In the genomic region with DNA sequence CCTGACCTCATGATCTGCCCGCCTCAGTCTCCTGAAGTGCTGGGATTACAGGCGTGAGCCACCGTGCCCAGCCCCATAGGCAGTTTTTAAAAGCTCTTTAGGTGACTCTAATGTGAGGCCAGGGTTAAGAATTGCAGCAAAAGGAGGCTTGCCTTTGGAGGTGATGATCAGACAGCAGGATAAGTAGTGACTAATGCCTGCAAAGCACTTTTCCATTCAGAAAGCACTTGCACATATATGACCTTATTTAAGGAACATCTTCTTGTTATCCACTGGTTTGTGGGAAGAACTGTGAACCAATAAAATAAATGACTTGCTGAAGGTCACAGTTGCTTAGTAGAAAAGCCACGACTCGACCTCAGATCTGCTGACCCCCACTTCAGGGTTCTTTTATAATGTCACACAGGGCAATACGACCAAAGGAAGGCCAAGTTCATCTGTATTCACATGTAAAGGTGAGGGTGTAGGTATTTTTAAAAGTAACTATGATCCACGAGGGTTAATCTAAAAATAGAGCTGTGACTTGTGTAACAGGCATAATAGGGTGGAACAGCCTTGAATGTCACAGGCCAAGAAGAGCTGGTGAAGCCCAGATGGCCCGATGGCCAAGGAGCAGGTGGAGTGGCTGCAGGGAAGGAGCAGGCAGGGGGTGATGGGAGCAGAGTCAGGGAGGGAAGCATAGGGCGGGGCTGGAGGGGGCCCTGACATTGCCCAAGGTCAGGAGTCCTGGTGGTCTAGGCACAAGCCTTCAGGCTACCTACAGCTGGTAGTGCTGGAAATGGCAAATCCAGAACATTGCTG, we compare ENCODE assay signal across 1 cellular context.
TF ChIP-seq lines count a peak whose summit lies in the region.

No MANE protein-coding gene starts in this region.

TF ChIP-seq in HepG2, 621 proteins besides CTCF, POLR2A, EP300 and RAD21:
- peak; percentile 34; the same call in 1 of the 2 replicates for TF ChIP-seq RFX5 (IDR thresholded peaks at IDR 0.05; ENCODE audit: low read depth, low read length)
- TF ChIP-seq ZNF557 (CRISPR knock-in tag; IDR thresholded peaks at IDR 0.05): no peak
- no peak for TF ChIP-seq SKI (IDR thresholded peaks at IDR 0.05; ENCODE audit: partially characterized antibody)
- no peak for TF ChIP-seq POLR2AphosphoS2 (IDR thresholded peaks at IDR 0.05; ENCODE audit: low read depth, low read length)
- TF ChIP-seq ZBTB42 (CRISPR knock-in tag; IDR thresholded peaks at IDR 0.05): no peak
- no peak for TF ChIP-seq TGIF2 (CRISPR knock-in tag; IDR thresholded peaks at IDR 0.05)
